7 cellular contexts compared by ENCODE assay signal in genomic region chr16:68372381-68372720, GRCh38.
"Had no signal": no experiment of that assay in that cellular context is flagged by ENCODE, and none has a peak within 500 bp of the region (broad histone marks: within the 10 kb centered on the region; RNA-seq: fewer than 3 reads in every experiment).

No MANE protein-coding gene starts in this region.

- H2AFZ ChIP-seq: GM23338 had no signal

- H3K4me3 Mint-ChIP-seq: GM23338, H9, IgD-negative memory B cell had no signal

- H3K27ac Mint-ChIP-seq: GM23338, IgD-negative memory B cell had no signal

- H3K4me2 ChIP-seq: GM23338 had no signal

- H3K4me3 ChIP-seq: GM23338 had no signal

- ATAC-seq: GM23338, HepG2 had no signal

- H3K27ac ChIP-seq: HL-60 had no signal

- DNase-seq: H9, HCEC 1CT, KBM-7 had no signal

- H3K36me3 Mint-ChIP-seq: IgD-negative memory B cell had no signal

- H3K9me3 Mint-ChIP-seq: GM23338, H9, IgD-negative memory B cell had no signal
